In the genomic region with DNA sequence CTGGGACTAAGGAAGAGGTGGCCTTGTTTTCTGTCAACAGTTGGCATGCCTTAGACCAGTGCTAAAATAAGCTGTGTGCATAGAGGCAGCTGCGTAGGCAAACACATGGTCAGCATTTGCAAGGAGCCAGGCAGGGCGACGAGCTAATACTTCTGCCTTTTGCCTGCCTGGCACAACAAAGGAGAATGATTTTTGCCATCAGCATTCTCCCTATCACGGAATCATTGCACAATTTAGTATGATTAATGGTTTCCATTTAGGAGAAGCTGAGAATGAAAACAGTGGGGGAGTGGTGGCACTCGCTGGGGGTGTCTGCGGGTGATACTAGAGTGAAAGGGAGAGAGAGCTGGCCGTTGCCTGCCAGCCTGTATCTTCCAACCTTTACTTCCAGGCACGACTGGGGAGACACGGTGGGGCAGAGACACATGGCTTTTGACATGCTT, we compare ENCODE assay signal across 14 cellular contexts.
DNase-seq lines count a peak whose midpoint lies in the region; ATAC-seq, FAIRE-seq and TF ChIP-seq lines count a peak whose summit lies in the region.
"Had no signal": no experiment of that assay in that cellular context is flagged by ENCODE, and none has a peak within 500 bp of the region (broad histone marks: within the 10 kb centered on the region; RNA-seq: fewer than 3 reads in every experiment).

No MANE protein-coding gene starts in this region.

- H3K79me1 ChIP-seq in H1 (ENCODE audit: low read depth, low read length): no peaks in the 10 kb centered on the region

- WGBS in H1 (ENCODE audit: extremely low coverage in 1 of 2, insufficient coverage in 1 of 2, insufficient read length in 1 of 2, insufficient replicate concordance in 2 of 2, low coverage in 1 of 2, low lambda C conversion rate in 2 of 2, missing lambda C conversion rate in 1 of 2), 2 experiments: 88% methylated on average over 9 of the region's 9 CpGs; no CpG with 5 or more reads in 1 of the 2 experiments

- H3K23me2 ChIP-seq in H1 (ENCODE audit: low read depth, low read length): no peaks in the 10 kb centered on the region

- H4K20me1 ChIP-seq in H1 (replicated peaks in 1 of 2; ENCODE audit: control insufficient read depth in 1 of 2, insufficient read depth in 2 of 2, low read length in 2 of 2): no peaks in the 10 kb centered on the region

- no peaks in the 10 kb centered on the region for H3K9me3 ChIP-seq in H1 (ENCODE audit: insufficient read depth in 2 of 2, low read depth in 1 of 2, low read length in 1 of 2)
- H3K9me3 ChIP-seq: right lobe of liver, vagina had no signal

- no peak overlapping the region for H3K4ac ChIP-seq in H1 (replicated peaks; ENCODE audit: insufficient read length, low read depth, low read length)

- H3K18ac ChIP-seq in H1 (ENCODE audit: extremely low read depth, low read length): no peak overlapping the region

- TF ChIP-seq POLR2A in H1 (IDR thresholded peaks at IDR 0.05; ENCODE audit: control extremely low read depth in 1 of 2, low read depth in 2 of 2, low read length in 2 of 2): no peak

- no peaks in the 10 kb centered on the region for H3K27me3 ChIP-seq in H1 (replicated peaks in 1 of 4; ENCODE audit: control insufficient read depth in 3 of 4, extremely low read depth in 1 of 4, insufficient read depth in 3 of 4, low read length in 3 of 4)
- H3K27me3 ChIP-seq: right lobe of liver, vagina had no signal

- no peak overlapping the region for H3K56ac ChIP-seq in H1 (replicated peaks; ENCODE audit: insufficient read length, low read depth, low read length)

- TF ChIP-seq CTCF in H1 (IDR thresholded peaks at IDR 0.05; ENCODE audit: control extremely low read depth in 1 of 3, insufficient read depth in 1 of 3, low read depth in 1 of 3, low read length in 3 of 3) (no peak), omental fat pad (IDR thresholded peaks at IDR 0.05) (no peak)

- TF ChIP-seq RAD21 in H1 (IDR thresholded peaks at IDR 0.05 in 1 of 2, conservative IDR thresholded peaks at IDR 0.05 in 1 of 2; ENCODE audit: low read depth in 2 of 2, low read length in 2 of 2): no peak

- peaks cover 11 to 19% (median 19%) of the 10 kb centered on the region in 4 experiments; a peak in 4 of 7 replicates for H3K4me1 ChIP-seq in H1 (replicated peaks in 1 of 4; ENCODE audit: control insufficient read depth in 3 of 4, insufficient read depth in 4 of 4, low read length in 3 of 4)
- H3K4me1 ChIP-seq: right lobe of liver had no signal

- no peaks in the 10 kb centered on the region for H3K79me2 ChIP-seq in H1 (ENCODE audit: control insufficient read depth in 1 of 2, insufficient read depth in 2 of 2, low read length in 2 of 2)

- H3K9ac ChIP-seq in H1 (replicated peaks in 1 of 4; ENCODE audit: extremely low read depth in 1 of 4, low read depth in 3 of 4, low read length in 3 of 4): no peak overlapping the region

- CTCF ChIA-PET in H1 (lab: Charles Lee; ENCODE audit: partially characterized antibody): interaction anchor here (0.9 to 2.2 kb wide), 8 partner anchors 9 to 90 kb away, joined by 3 to 12 read pairs (median 3); no protein-coding TSS in a partner anchor

- H2BK120ac ChIP-seq in H1 (replicated peaks; ENCODE audit: low read depth, low read length): no peak overlapping the region

- no peak overlapping the region for H4K5ac ChIP-seq in H1 (ENCODE audit: insufficient read length, low read depth, low read length)

- no peak overlapping the region for H3K4me3 ChIP-seq in H1 (ENCODE audit: extremely low read depth in 1 of 4, insufficient read depth in 2 of 4, low read depth in 3 of 4, low read length in 4 of 4)
- H3K4me3 ChIP-seq: lung, right lobe of liver, vagina had no signal

- 0 out of 2 replicates have a peak overlapping the region, but pooled peaks have one; percentile 32 for H2BK15ac ChIP-seq in H1 (ENCODE audit: low read length)

- H4K8ac ChIP-seq in H1 (ENCODE audit: extremely low read depth, insufficient read depth, low read length): no peak overlapping the region

- peak; percentile 31 for ATAC-seq in omental fat pad (ENCODE audit: low FRiP score)
- ATAC-seq: right lobe of liver had no signal

- POLR2A ChIA-PET in H1 (lab: Charles Lee; ENCODE audit: partially characterized antibody): interaction anchor here (1.7 kb wide), 1 partner anchor 8 kb away, joined by 4 read pairs; no protein-coding TSS in a partner anchor

- no peak for TF ChIP-seq EP300 in H1 (IDR thresholded peaks at IDR 0.05; ENCODE audit: borderline replicate concordance in 1 of 2, low read depth in 2 of 2, low read length in 2 of 2)

- H2AK5ac ChIP-seq in H1 (ENCODE audit: low read depth, low read length): 0 out of 2 replicates have a peak overlapping the region, but pooled peaks have one; percentile 68

- peak; percentile 54 for DNase-seq in DMS153 treated with DMSO at 0.1 percent for 48 hours (lab: John Stamatoyannopoulos, UW; ENCODE audit: unreplicated experiment)
- DNase-seq in NCI-H2081 (lab: John Stamatoyannopoulos, UW): peak; percentile 65 to 85
- DNase-seq in H1 (ENCODE audit: low read depth in 1 of 2, low spot score in 2 of 2): no peak
- no peak for DNase-seq in omental fat pad (ENCODE audit: low spot score)
- DNase-seq in SW480 (ENCODE audit: low spot score): no peak
- DNase-seq in RCC 7860 (ENCODE audit: low spot score): no peak
- DNase-seq in stimulated activated CD4-positive, alpha-beta T cell treated with anti-CD3 and anti-CD28 coated beads, Interleukin-15, amount 100 ng/mL, for 24 hours: no peak
- DNase-seq in stimulated activated CD4-positive, alpha-beta T cell treated with anti-CD3 and anti-CD28 coated beads, Interleukin-2, amount 100 ng/mL, for 48 hours: no peak
- DNase-seq: activated CD4-positive, alpha-beta T cell treated with anti-CD3 and anti-CD28 coated beads for 1 hour; activated effector memory CD4-positive, alpha-beta T cell treated with Interleukin-2 at 50 U/mL for 16 hours; cortex of kidney; right lobe of liver had no signal

- H3K36me3 ChIP-seq in H1 (ENCODE audit: control insufficient read depth in 2 of 4, insufficient read depth in 4 of 4, low read length in 3 of 4): no peaks in the 10 kb centered on the region
- H3K36me3 ChIP-seq: right lobe of liver, vagina had no signal

- no peak overlapping the region for H4K91ac ChIP-seq in H1 (replicated peaks; ENCODE audit: insufficient read length, low read length)

- H3K27ac ChIP-seq in H1 (ENCODE audit: low read depth, low read length): no peak overlapping the region
- H3K27ac ChIP-seq: right lobe of liver, vagina had no signal

- H3K14ac ChIP-seq in H1 (ENCODE audit: insufficient read length): no peak overlapping the region

- no peak overlapping the region for H3K23ac ChIP-seq in H1 (ENCODE audit: insufficient read length)

- peak overlapping the region; percentile 78; the same call in 1 of the 2 replicates for H2BK12ac ChIP-seq in H1 (ENCODE audit: low read depth, low read length)

- no peak overlapping the region for H3K4me2 ChIP-seq in H1 (ENCODE audit: insufficient read depth in 1 of 2, low read depth in 2 of 2, low read length in 2 of 2)

- H2AFZ ChIP-seq in H1 (ENCODE audit: low read length): no peak overlapping the region

- no peak for FAIRE-seq in H1 (lab: Jason Lieb, UNC)
- no peak for FAIRE-seq in RCC 7860 (lab: Jason Lieb, UNC)

- H2BK20ac ChIP-seq in H1 (ENCODE audit: low read length): no peak overlapping the region

- H2BK5ac ChIP-seq in H1 (ENCODE audit: low read depth, low read length): no peak overlapping the region

TF ChIP-seq in H1, 55 proteins besides CTCF, POLR2A, EP300 and RAD21:
- TF ChIP-seq KDM1A (IDR thresholded peaks at IDR 0.05; ENCODE audit: borderline replicate concordance, low read length) (no peak), RXRA (IDR thresholded peaks at IDR 0.05; ENCODE audit: insufficient read depth, low read depth, low read length) (no peak), CBX5 (IDR thresholded peaks at IDR 0.05; ENCODE audit: low read depth, low read length) (no peak), SIX5 (IDR thresholded peaks at IDR 0.05; ENCODE audit: low read depth, low read length) (no peak), CREB1 (IDR thresholded peaks at IDR 0.05) (no peak), SRF (IDR thresholded peaks at IDR 0.05; ENCODE audit: low read depth, low read length) (no peak)
- TF ChIP-seq, protein P1, sequence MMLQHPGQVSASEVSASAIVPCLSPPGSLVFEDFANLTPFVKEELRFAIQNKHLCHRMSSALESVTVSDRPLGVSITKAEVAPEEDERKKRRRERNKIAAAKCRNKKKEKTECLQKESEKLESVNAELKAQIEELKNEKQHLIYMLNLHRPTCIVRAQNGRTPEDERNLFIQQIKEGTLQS (IDR thresholded peaks at IDR 0.05; ENCODE audit: insufficient read depth, low read depth, low read length): no peak

Comparison
In these comparisons a context has a peak if more than half of its experiments do, and no peak if none do; other contexts are left out.
1. DNase-seq: peak in DMS153 treated with DMSO at 0.1 percent for 48 hours (single experiment) and NCI-H2081 (2 of 2); none in H1 (0 of 2), omental fat pad (single experiment), SW480 (single experiment), RCC 7860 (single experiment), stimulated activated CD4-positive, alpha-beta T cell treated with anti-CD3 and anti-CD28 coated beads, Interleukin-15, amount 100 ng/mL, for 24 hours (single experiment) and stimulated activated CD4-positive, alpha-beta T cell treated with anti-CD3 and anti-CD28 coated beads, Interleukin-2, amount 100 ng/mL, for 48 hours (0 of 2).